Comparison of ENCODE assay signal across 19 cellular contexts in genomic region chr20:53492212-53492611, GRCh38.
"Had no signal": no experiment of that assay in that cellular context is flagged by ENCODE, and none has a peak within 500 bp of the region (broad histone marks: within the 10 kb centered on the region; RNA-seq: fewer than 3 reads in every experiment).

No MANE protein-coding gene starts in this region.

- ATAC-seq: gastrocnemius medialis; left lobe of liver; naive thymus-derived CD8-positive, alpha-beta T cell; SK-N-SH treated with all-trans-retinoic acid at 6 μM for 48 hours had no signal

- H3K36me3 Mint-ChIP-seq: brain had no signal

- H3K4me3 Mint-ChIP-seq: activated naive CD4-positive, alpha-beta T cell treated with anti-CD3 and anti-CD28 coated beads for 36 hours; brain; naive thymus-derived CD8-positive, alpha-beta T cell had no signal

- H3K9me3 ChIP-seq: gastrocnemius medialis, right atrium auricular region, transverse colon had no signal

- FAIRE-seq: keratinocyte had no signal

- H3K27me3 ChIP-seq: gastrocnemius medialis, right atrium auricular region, transverse colon had no signal

- H3K36me3 ChIP-seq: gastrocnemius medialis, right atrium auricular region, transverse colon had no signal

- H3K27ac Mint-ChIP-seq: activated naive CD4-positive, alpha-beta T cell treated with anti-CD3 and anti-CD28 coated beads for 36 hours; activated T-helper 2 cell treated with anti-CD3 and anti-CD28 coated beads, Interferon-gamma antibody, Interleukin-2, Interleukin-4, amounts not matched to agents 10 μg/mL and 5 μg/mL and 100 μg/mL, durations not matched to agents 14 hours and 24 hours and 36 hours; brain; naive thymus-derived CD8-positive, alpha-beta T cell had no signal

- H3K27me3 Mint-ChIP-seq: brain had no signal

- H3K9me3 Mint-ChIP-seq: activated naive CD4-positive, alpha-beta T cell treated with anti-CD3 and anti-CD28 coated beads for 36 hours; activated T-helper 2 cell treated with anti-CD3 and anti-CD28 coated beads, Interferon-gamma antibody, Interleukin-2, Interleukin-4, amounts not matched to agents 10 μg/mL and 5 μg/mL and 100 μg/mL, durations not matched to agents 14 hours and 24 hours and 36 hours had no signal

- H3K4me3 ChIP-seq: gastrocnemius medialis, right atrium auricular region, skin epidermis, transverse colon had no signal

- DNase-seq: activated CD4-positive, CD25-positive, alpha-beta regulatory T cell treated with anti-CD3 and anti-CD28 coated beads, Interleukin-2, amount 50 U/mL, for 72 hours; activated naive CD4-positive, alpha-beta T cell treated with anti-CD3 and anti-CD28 coated beads for 36 hours; cerebellar nuclear complex; dermis blood vessel endothelial cell; gastrocnemius medialis; mammary epithelial cell; naive thymus-derived CD8-positive, alpha-beta T cell; stimulated activated CD4-positive, alpha-beta T cell treated with anti-CD3 and anti-CD28 coated beads, Interleukin-4, amount 100 ng/mL, for 24 hours; stimulated activated naive CD4-positive, alpha-beta T cell; T-helper 1 cell; T1000; transverse colon had no signal

- H3K27ac ChIP-seq: gastrocnemius medialis, right atrium auricular region, skin epidermis, transverse colon had no signal

- H3K4me1 ChIP-seq: gastrocnemius medialis, right atrium auricular region, transverse colon had no signal
